Comparison of ENCODE assay signal across 8 cellular contexts in the genomic region with DNA sequence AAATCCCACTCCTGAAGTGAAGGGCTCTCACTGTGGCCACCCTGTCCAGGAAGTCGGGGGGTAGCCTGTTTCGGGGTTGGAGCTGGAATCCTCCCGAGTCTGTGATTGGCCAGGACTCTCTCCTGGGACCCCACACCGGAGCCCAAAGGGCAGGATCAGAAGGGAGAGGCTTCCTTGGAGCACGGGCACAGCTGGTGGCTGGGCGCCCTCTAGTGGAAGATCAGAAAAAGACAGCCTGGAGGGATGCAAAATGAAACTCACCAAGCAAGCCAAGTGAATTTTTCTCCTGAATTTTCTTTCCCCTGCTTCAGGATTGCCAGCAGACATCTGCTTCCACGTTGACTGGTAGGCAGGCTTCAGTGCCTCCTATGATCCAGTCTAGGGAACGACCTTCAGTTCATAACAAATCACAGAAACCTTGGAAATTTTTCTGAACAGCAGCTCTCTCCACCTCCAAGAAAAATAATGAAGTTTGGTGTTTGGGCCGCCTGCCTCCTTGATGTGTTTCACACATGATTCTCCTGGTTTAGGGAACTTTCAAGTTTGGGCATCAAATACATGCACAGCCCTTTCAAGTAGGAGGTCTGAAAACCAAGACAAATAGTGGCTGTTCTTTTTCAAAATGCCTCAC.
A peak's percentile ranks its signal among the peaks of the same experiment; 100 is the strongest.
DNase-seq lines count a peak whose midpoint lies in the region; ATAC-seq and TF ChIP-seq lines count a peak whose summit lies in the region.

No MANE protein-coding gene starts in this region.

- peaks cover 28 to 56% of the 10 kb centered on the region in 2 donors for H3K27me3 Mint-ChIP-seq in CD8-positive, alpha-beta memory T cell
- peaks cover 12% of the 10 kb centered on the region for H3K27me3 Mint-ChIP-seq in activated T-cell treated with anti-CD3 and anti-CD28 coated beads, Interleukin-2, amount 50 U/mL, for 72 hours (ENCODE audit: low read depth)

- peaks cover 6% of the 10 kb centered on the region for H3K27me3 ChIP-seq in CD8-positive, alpha-beta memory T cell (ENCODE audit: insufficient read depth, low read length, poor library complexity, severe bottlenecking)
- H3K27me3 ChIP-seq in PC-3 (ENCODE audit: low read length), result no peaks in the 10 kb centered on the region
- H3K27me3 ChIP-seq in tibial artery, result peaks cover 0 to 4% of the 10 kb centered on the region in 2 donors

- H3K4me1 Mint-ChIP-seq in CD8-positive, alpha-beta memory T cell, result peaks cover 7 to 13% (median 8%) of the 10 kb centered on the region in 3 donors
- H3K4me1 Mint-ChIP-seq in activated T-cell treated with anti-CD3 and anti-CD28 coated beads, Interleukin-2, amount 50 U/mL, for 72 hours (ENCODE audit: low read depth), result peaks cover 5% of the 10 kb centered on the region

- no peak overlapping the region for H3K27ac ChIP-seq in CD8-positive, alpha-beta memory T cell (ENCODE audit: low read depth, low read length)
- no peak overlapping the region for H3K27ac ChIP-seq in PC-3 (ENCODE audit: low read length)
- peak overlapping the region in 1 of 2 donors; percentile 4 for H3K27ac ChIP-seq in tibial artery

- no peak overlapping the region for H3K4me3 ChIP-seq in CD8-positive, alpha-beta memory T cell (ENCODE audit: low read length)
- no peak overlapping the region for H3K4me3 ChIP-seq in PC-3 (ENCODE audit: low read length)
- peak overlapping the region; percentile 42 for H3K4me3 ChIP-seq in fibroblast of the aortic adventitia (ENCODE audit: low read depth, low read length)
- H3K4me3 ChIP-seq in tibial artery, result peak overlapping the region; percentile 6 to 29

- no peaks in the 10 kb centered on the region for H3K9me2 ChIP-seq in PC-3 (replicated peaks; ENCODE audit: low read length)

- POLR2A ChIA-PET in CD8-positive, alpha-beta memory T cell (lab: Charles Lee), result no interaction called here
- POLR2A ChIA-PET in PC-3 (lab: Charles Lee; ENCODE audit: unreplicated experiment), result no interaction called here

- no TSS peak for BruUV-seq in PC-3 (replicated peaks; lab: Mats Ljungman, UMichigan)

- intact Hi-C loops in PC-3 (cut with micrococcal nuclease), result loop anchor here (2.0 to 10.0 kb wide), 2 partner anchors 211 to 1249 kb away; no protein-coding TSS in a partner anchor
- intact Hi-C loops in tibial artery (cut with DNase I; ENCODE audit: low total_unique reads), result loop anchor here (5.0 kb wide), 1 partner anchor 1253 kb away; no protein-coding TSS in a partner anchor

- CTCF ChIA-PET in CD8-positive, alpha-beta memory T cell (lab: Charles Lee), result interaction anchor here (0.8 to 1.7 kb wide), 6 partner anchors 9 to 236 kb away, joined by 3 to 4 read pairs (median 3); no protein-coding TSS in a partner anchor
- CTCF ChIA-PET in PC-3 (lab: Charles Lee), result interaction anchor here (0.7 kb wide), 1 partner anchor 668 kb away, joined by 3 read pairs; no protein-coding TSS in a partner anchor

- no peak overlapping the region for H3K27ac Mint-ChIP-seq in CD8-positive, alpha-beta memory T cell
- no peak overlapping the region for H3K27ac Mint-ChIP-seq in activated T-cell treated with anti-CD3 and anti-CD28 coated beads, Interleukin-2, amount 50 U/mL, for 72 hours

- peak; percentile 65 for ATAC-seq in PC-3
- ATAC-seq in activated T-cell treated with anti-CD3 and anti-CD28 coated beads, Interleukin-2, amount 50 U/mL, for 72 hours (replicated peaks in 1 of 2), result peak in 1 of 2 donors; percentile 41
- ATAC-seq in GM21515 (IDR thresholded peaks at IDR 0.05; ENCODE audit: unreplicated experiment), result no peak

- H3K9me3 Mint-ChIP-seq in CD8-positive, alpha-beta memory T cell, result no peaks in the 10 kb centered on the region
- no peaks in the 10 kb centered on the region for H3K9me3 Mint-ChIP-seq in activated T-cell treated with anti-CD3 and anti-CD28 coated beads, Interleukin-2, amount 50 U/mL, for 72 hours

- no peaks in the 10 kb centered on the region for H4K20me1 ChIP-seq in PC-3 (ENCODE audit: low read length)

- H2AFZ ChIP-seq in PC-3 (ENCODE audit: low read length), result peak overlapping the region; percentile 46; the same call in 1 of the 2 replicates

- no peaks in the 10 kb centered on the region for H3K36me3 ChIP-seq in CD8-positive, alpha-beta memory T cell (ENCODE audit: insufficient read depth, low read length)
- no peaks in the 10 kb centered on the region for H3K36me3 ChIP-seq in PC-3 (ENCODE audit: low read depth, low read length)
- H3K36me3 ChIP-seq in tibial artery, result no peaks in the 10 kb centered on the region

- H3K4me3 Mint-ChIP-seq in CD8-positive, alpha-beta memory T cell, result peak overlapping the region in 1 of 7 donors; percentile 51
- no peak overlapping the region for H3K4me3 Mint-ChIP-seq in activated T-cell treated with anti-CD3 and anti-CD28 coated beads, Interleukin-2, amount 50 U/mL, for 72 hours

- no peaks in the 10 kb centered on the region for H3K9me3 ChIP-seq in CD8-positive, alpha-beta memory T cell (ENCODE audit: low read length)
- H3K9me3 ChIP-seq in PC-3 (ENCODE audit: low read length) (no peaks in the 10 kb centered on the region), tibial artery (no peaks in the 10 kb centered on the region)

- H3K79me2 ChIP-seq in PC-3 (ENCODE audit: low read length), result no peaks in the 10 kb centered on the region

- no peaks in the 10 kb centered on the region for H3F3A ChIP-seq in PC-3 (ENCODE audit: low read length, unreplicated experiment)

- DNase-seq in CD8-positive, alpha-beta memory T cell, result peak; percentile 34 to 69 (median 42)
- DNase-seq in HT-29 (ENCODE audit: low spot score), result peak; percentile 72
- peak; percentile 60 for DNase-seq in PC-3
- DNase-seq in activated T-cell treated with anti-CD3 and anti-CD28 coated beads, Interleukin-2, amount 50 U/mL, for 72 hours, result peak; percentile 53 to 64
- DNase-seq in fibroblast of the aortic adventitia (ENCODE audit: low read depth), result peak; percentile 72
- DNase-seq in nucleus accumbens (lab: John Stamatoyannopoulos, UW), result peak in 49 of 56 donors; percentile 5 to 84 (median 38)
- DNase-seq in tibial artery, result peak; percentile 66 to 78

- H3K36me3 Mint-ChIP-seq in CD8-positive, alpha-beta memory T cell, result peaks cover 0 to 2% (median 0%) of the 10 kb centered on the region in 3 donors
- no peaks in the 10 kb centered on the region for H3K36me3 Mint-ChIP-seq in activated T-cell treated with anti-CD3 and anti-CD28 coated beads, Interleukin-2, amount 50 U/mL, for 72 hours (ENCODE audit: insufficient read depth in 2 of 2)

- H3K4me2 ChIP-seq in PC-3 (ENCODE audit: low read length), result peak overlapping the region; percentile 66

- no peak overlapping the region for H3K9ac ChIP-seq in PC-3 (ENCODE audit: low read length)

- no peaks in the 10 kb centered on the region for H3K4me1 ChIP-seq in CD8-positive, alpha-beta memory T cell (ENCODE audit: insufficient read depth, low read length)
- H3K4me1 ChIP-seq in PC-3 (ENCODE audit: insufficient read depth, low read length), result no peaks in the 10 kb centered on the region
- H3K4me1 ChIP-seq in tibial artery, result peaks cover 0 to 12% (median 4%) of the 10 kb centered on the region in 4 donors

- TF ChIP-seq CTCF in PC-3 (conservative IDR thresholded peaks at IDR 0.05; ENCODE audit: low read depth, low read length) (peak; percentile 86), fibroblast of the aortic adventitia (IDR thresholded peaks at IDR 0.05; ENCODE audit: insufficient read depth, low read length) (peak; percentile 92), tibial artery (IDR thresholded peaks at IDR 0.05) (peak; percentile 79 to 98)

Comparison
In these comparisons a context has a peak if more than half of its experiments do, and no peak if none do; other contexts are left out.
1. H3K4me3 ChIP-seq: peak in fibroblast of the aortic adventitia (single experiment) and tibial artery (2 of 2); none in CD8-positive, alpha-beta memory T cell (single experiment) and PC-3 (single experiment).
2. Peak in every context shown above with its lines, with median percentiles within 50 percentile points of each other: DNase-seq and CTCF ChIP-seq.